In the genomic region with DNA sequence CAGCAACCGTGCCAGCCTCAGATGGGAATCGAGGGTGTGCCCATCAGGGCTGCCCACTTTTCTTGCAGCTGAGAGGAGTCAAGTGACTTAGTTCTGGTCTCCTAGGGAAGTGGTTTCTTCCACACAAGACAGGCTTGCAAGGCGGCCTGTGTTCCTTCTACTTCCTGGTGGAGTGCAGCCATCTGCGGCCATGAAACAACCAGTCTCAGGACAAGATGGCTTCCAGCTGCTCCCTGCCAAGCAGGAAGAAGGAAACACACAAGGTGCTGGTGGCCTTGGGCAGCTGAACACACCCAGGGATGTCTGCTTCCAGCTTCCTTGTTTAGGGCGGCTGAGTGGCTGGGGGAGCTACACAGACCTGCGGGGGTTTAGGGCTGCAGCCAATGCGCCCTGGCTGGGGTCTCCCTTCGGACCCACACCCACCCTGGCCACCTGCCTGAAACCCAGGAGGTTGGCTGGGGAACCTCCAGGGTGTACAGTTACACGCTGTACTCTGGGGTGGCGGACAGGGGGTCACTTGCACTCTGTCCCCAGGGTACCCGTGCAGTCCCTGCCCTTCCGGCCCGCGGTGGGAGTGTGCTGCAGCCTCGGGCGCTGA, we compare ENCODE assay signal across 8 cellular contexts. TPM values are rescaled to one million over a fixed set of nuclear protein-coding genes. Genes with fewer than 3 reads are reported as not detected.
DNase-seq lines count a peak whose midpoint lies in the region; ATAC-seq, FAIRE-seq and TF ChIP-seq lines count a peak whose summit lies in the region.

No MANE protein-coding gene starts in this region.

- H3K36me3 ChIP-seq in astrocyte (ENCODE audit: insufficient read depth, low read length) (no peaks in the 10 kb centered on the region), stomach smooth muscle (ENCODE audit: control insufficient read depth in 2 of 2, insufficient read depth in 2 of 2, low read length in 2 of 2) (no peaks in the 10 kb centered on the region)

- H3K27ac ChIP-seq in astrocyte (ENCODE audit: low read depth, low read length) (peak overlapping the region; percentile 19), layer of hippocampus (ENCODE audit: low read depth, low read length) (peak overlapping the region; percentile 88), stomach smooth muscle (ENCODE audit: low read length) (peak overlapping the region; percentile 74)

- H3K4me3 Mint-ChIP-seq in astrocyte (ENCODE audit: unreplicated experiment) = peak overlapping the region; percentile 86

- no peak for FAIRE-seq in astrocyte (lab: Jason Lieb, UNC)

- H3K27me3 Mint-ChIP-seq in astrocyte (ENCODE audit: low read depth, unreplicated experiment) = no peaks in the 10 kb centered on the region

- H3K27me3 ChIP-seq in astrocyte (ENCODE audit: insufficient read depth, low read length) (no peaks in the 10 kb centered on the region), layer of hippocampus (ENCODE audit: control insufficient read depth, insufficient read depth, low read length) (no peaks in the 10 kb centered on the region), stomach smooth muscle (ENCODE audit: control insufficient read depth in 1 of 2, insufficient read depth in 2 of 2, low read length in 2 of 2) (no peaks in the 10 kb centered on the region)

- peaks cover 3% of the 10 kb centered on the region for H3K36me3 Mint-ChIP-seq in astrocyte (ENCODE audit: low read depth, unreplicated experiment)

- H3K79me2 ChIP-seq in astrocyte (ENCODE audit: insufficient read depth, low read length) = no peaks in the 10 kb centered on the region

- no peaks in the 10 kb centered on the region for H3K9me3 Mint-ChIP-seq in astrocyte (ENCODE audit: unreplicated experiment)

- H3K9ac ChIP-seq in astrocyte (ENCODE audit: low read length) (peak overlapping the region; percentile 81), stomach smooth muscle (ENCODE audit: low read length in 2 of 2) (peak overlapping the region; percentile 64 to 76)

- H4K20me1 ChIP-seq in astrocyte (ENCODE audit: insufficient read depth, low read length) = peaks cover 3% of the 10 kb centered on the region

- H3K4me2 ChIP-seq in astrocyte (ENCODE audit: low read length) = peak overlapping the region; percentile 89

- peak overlapping the region; percentile 88 for H2AFZ ChIP-seq in astrocyte (ENCODE audit: low read depth, low read length)

- peak overlapping the region; percentile 76 for H3K4me3 ChIP-seq in astrocyte (ENCODE audit: insufficient read depth, low read depth, low read length)
- peak overlapping the region; percentile 60 to 82 for H3K4me3 ChIP-seq in stomach smooth muscle (ENCODE audit: low read length in 2 of 2)

- H3K4me1 ChIP-seq in astrocyte (ENCODE audit: insufficient read depth, low read length) (peaks cover 5% of the 10 kb centered on the region), stomach smooth muscle (ENCODE audit: control insufficient read depth, insufficient read depth, low read length) (peaks cover 15% of the 10 kb centered on the region)

- TF ChIP-seq CTCF in astrocyte (IDR thresholded peaks at IDR 0.05; ENCODE audit: insufficient read depth, low read depth, low read length) = no peak

- intact Hi-C loops in Right ventricle myocardium inferior (cut with DNase I) = loop anchor here (1.0 to 5.0 kb wide), 3 partner anchors 18 to 48 kb away; partner anchors contain the start of genes IMP4 and PTPN18
- intact Hi-C loops in cardiac septum (cut with DNase I) = loop anchor here (2.0 kb wide), 1 partner anchor 18 kb away; no protein-coding TSS in a partner anchor

- H3K9me3 ChIP-seq in astrocyte (ENCODE audit: insufficient read depth, low read depth, low read length) (no peaks in the 10 kb centered on the region), stomach smooth muscle (ENCODE audit: control insufficient read depth in 2 of 2, low read length in 2 of 2) (no peaks in the 10 kb centered on the region)

- peaks cover 14% of the 10 kb centered on the region for H3K4me1 Mint-ChIP-seq in astrocyte (ENCODE audit: low read depth, unreplicated experiment)

- no peak overlapping the region for H3K27ac Mint-ChIP-seq in astrocyte (ENCODE audit: unreplicated experiment)

- peak; percentile 85 for DNase-seq in Right ventricle myocardium inferior (ENCODE audit: missing footprints)
- DNase-seq in cardiac septum (ENCODE audit: low spot score) = no peak
- no peak for DNase-seq in astrocyte (ENCODE audit: low read depth)
- no peak for DNase-seq in activated effector memory CD4-positive, alpha-beta T cell treated with anti-CD3 and anti-CD28 coated beads, Interleukin-2, amount 50 U/mL, for 16 hours
- DNase-seq in AG20443 (ENCODE audit: low spot score) = no peak

- ATAC-seq in Right ventricle myocardium inferior (peak; percentile 23), HG03521 (IDR thresholded peaks at IDR 0.05; ENCODE audit: unreplicated experiment) (peak; percentile 3)

RNA-seq across cellular contexts. Expression of gene PTPN18, which starts 34.7 kb away (rescaled TPM):
- total RNA-seq in Right ventricle myocardium inferior = 16.9 TPM
- 13.4 TPM for total RNA-seq in cardiac septum
- 9.9 and 10.4 TPM in 2 replicates for total RNA-seq in astrocyte

RNA-seq across cellular contexts. Expression of gene IMP4, which starts 47.9 kb away (rescaled TPM):
- total RNA-seq in Right ventricle myocardium inferior = 63.7 TPM
- 60.7 TPM for total RNA-seq in cardiac septum
- total RNA-seq in astrocyte = 65.5 and 78.9 TPM in 2 replicates

Comparison
In these comparisons a context has a peak if more than half of its experiments do, and no peak if none do; other contexts are left out.
1. H3K27ac ChIP-seq: peak in every context shown above with its lines; median percentile 88 in layer of hippocampus; 74 in stomach smooth muscle; 19 in astrocyte.